21 cellular contexts compared by ENCODE assay signal in the genomic region with DNA sequence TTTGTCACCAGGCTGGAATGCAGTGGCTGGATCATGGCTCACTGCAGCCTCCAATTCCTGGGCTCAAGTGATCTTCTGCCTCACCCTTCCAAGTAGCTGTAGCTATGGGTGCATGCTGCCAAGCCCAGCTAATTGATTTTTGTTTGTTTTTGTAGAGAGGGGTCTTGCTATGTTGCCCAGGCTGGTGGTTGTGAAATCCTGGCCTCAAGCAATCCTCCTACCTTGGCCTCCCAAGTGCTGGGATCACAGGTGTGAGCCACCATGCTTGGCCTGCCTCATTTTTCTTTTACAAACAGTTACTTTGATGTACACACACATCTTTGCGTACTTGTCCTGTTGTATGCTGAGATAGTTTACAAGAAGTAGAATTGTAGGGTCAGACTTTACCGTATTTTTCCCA. TPM values are rescaled to one million over a fixed set of nuclear protein-coding genes. Genes with fewer than 3 reads are reported as not detected.
DNase-seq lines count a peak whose midpoint lies in the region; ATAC-seq and TF ChIP-seq lines count a peak whose summit lies in the region.
"Had no signal": no experiment of that assay in that cellular context is flagged by ENCODE, and none has a peak within 500 bp of the region (broad histone marks: within the 10 kb centered on the region; RNA-seq: fewer than 3 reads in every experiment).

No MANE protein-coding gene starts in this region.

- H3K4me3 Mint-ChIP-seq in activated T-cell treated with anti-CD3 and anti-CD28 coated beads, Interleukin-2, amount 50 U/mL, for 72 hours = no peak overlapping the region
- peak overlapping the region; percentile 19 for H3K4me3 Mint-ChIP-seq in activated T-helper 17 cell treated with anti-CD3 and anti-CD28 coated beads, Interleukin-2, amount 50 U/mL, for 72 hours
- no peak overlapping the region for H3K4me3 Mint-ChIP-seq in neural progenitor cell
- H3K4me3 Mint-ChIP-seq: immature natural killer cell had no signal

- intact Hi-C loops in gastrocnemius medialis (cut with DNase I; ENCODE audit: low total_unique reads) = no loop called here

- no peak for TF ChIP-seq POLR2A in gastrocnemius medialis (IDR thresholded peaks at IDR 0.05)

- no peaks in the 10 kb centered on the region for H3K27me3 ChIP-seq in gastrocnemius medialis
- no peaks in the 10 kb centered on the region for H3K27me3 ChIP-seq in neural progenitor cell
- H3K27me3 ChIP-seq: MG63, stomach, tibial artery had no signal

- H2AFZ ChIP-seq in neural progenitor cell (replicated peaks) = no peak overlapping the region

- H3K36me3 Mint-ChIP-seq in activated T-cell treated with anti-CD3 and anti-CD28 coated beads, Interleukin-2, amount 50 U/mL, for 72 hours (ENCODE audit: insufficient read depth in 2 of 2) = peaks cover 23 to 58% of the 10 kb centered on the region in 2 donors
- H3K36me3 Mint-ChIP-seq in activated T-helper 17 cell treated with anti-CD3 and anti-CD28 coated beads, Interleukin-2, amount 50 U/mL, for 72 hours (ENCODE audit: low read depth) = peaks cover 100% of the 10 kb centered on the region
- H3K36me3 Mint-ChIP-seq in neural progenitor cell = peaks cover 21% of the 10 kb centered on the region

- H3K9me3 Mint-ChIP-seq in activated T-cell treated with anti-CD3 and anti-CD28 coated beads, Interleukin-2, amount 50 U/mL, for 72 hours = no peaks in the 10 kb centered on the region
- no peaks in the 10 kb centered on the region for H3K9me3 Mint-ChIP-seq in activated T-helper 17 cell treated with anti-CD3 and anti-CD28 coated beads, Interleukin-2, amount 50 U/mL, for 72 hours
- H3K9me3 Mint-ChIP-seq in neural progenitor cell = no peaks in the 10 kb centered on the region
- H3K9me3 Mint-ChIP-seq: immature natural killer cell had no signal

- no peak for DNase-seq in activated T-cell treated with anti-CD3 and anti-CD28 coated beads, Interleukin-2, amount 50 U/mL, for 72 hours
- DNase-seq in activated T-cell treated with anti-CD3 and anti-CD28 coated beads, Interleukin-2, amount 50 U/mL, for 1 hour = no peak
- peak; percentile 17 for DNase-seq in ELR (ENCODE audit: low read depth)
- DNase-seq in gastrocnemius medialis = no peak
- no peak for DNase-seq in stimulated activated CD4-positive, alpha-beta T cell treated with anti-CD3 and anti-CD28 coated beads, Interleukin-12 subunit alpha, Interleukin-12 subunit beta, amount 100 ng/mL, for 4 hours
- no peak for DNase-seq in effector CD8-positive, alpha-beta T cell (lab: John Stamatoyannopoulos, UW)
- no peak for DNase-seq in neural progenitor cell (ENCODE audit: low spot score)
- DNase-seq: DMS53, GDM1, hypothalamus, immature natural killer cell, KBM-7, MG63, NCI-H1417, NCI-H2029 treated with DMSO at 0.1 percent for 48 hours, NCI-H226, stomach, T-helper 1 cell, tibial artery had no signal

- TF ChIP-seq CTCF in gastrocnemius medialis (IDR thresholded peaks at IDR 0.05 in 4 of 5, conservative IDR thresholded peaks at IDR 0.05 in 1 of 5) = no peak
- TF ChIP-seq CTCF in neural progenitor cell (IDR thresholded peaks at IDR 0.05) = no peak

- H3K36me3 ChIP-seq in gastrocnemius medialis (peaks cover 0 to 36% of the 10 kb centered on the region in 2 donors), neural progenitor cell (peaks cover 69% of the 10 kb centered on the region)

- in situ Hi-C loops in gastrocnemius medialis (cut with MboI; ENCODE audit: low sequenced_read_pairs in 4 of 4) = loop anchor here in 1 of 4 donors (25.0 kb wide), 1 partner anchor 1886 kb away; a partner anchor contains a TSS

- H3K9me3 ChIP-seq in gastrocnemius medialis (no peaks in the 10 kb centered on the region), neural progenitor cell (ENCODE audit: low read depth) (no peaks in the 10 kb centered on the region)
- H3K9me3 ChIP-seq: MG63, stomach, tibial artery had no signal

- H4K20me1 ChIP-seq in neural progenitor cell (ENCODE audit: low read depth) = peaks cover 31% of the 10 kb centered on the region

- no peak overlapping the region for H3K4me3 ChIP-seq in gastrocnemius medialis
- no peak overlapping the region for H3K4me3 ChIP-seq in neural progenitor cell
- H3K4me3 ChIP-seq: MG63, stomach, tibial artery had no signal

- H3F3A ChIP-seq in neural progenitor cell (ENCODE audit: low read depth) = peaks cover 6% of the 10 kb centered on the region

- H3K27ac ChIP-seq in gastrocnemius medialis = peak overlapping the region; percentile 92 to 98 (median 98)
- H3K27ac ChIP-seq in neural progenitor cell = no peak overlapping the region
- H3K27ac ChIP-seq: stomach, tibial artery had no signal

- peaks cover 63% of the 10 kb centered on the region for H3K79me2 ChIP-seq in neural progenitor cell (ENCODE audit: low read depth)

- no peak overlapping the region for H3K4me2 ChIP-seq in neural progenitor cell

- no peak for ATAC-seq in activated T-cell treated with anti-CD3 and anti-CD28 coated beads, Interleukin-2, amount 50 U/mL, for 72 hours (replicated peaks in 1 of 2)
- no peak for ATAC-seq in activated T-helper 17 cell treated with anti-CD3 and anti-CD28 coated beads, Interleukin-2, amount 50 U/mL, for 72 hours (replicated peaks)
- ATAC-seq in gastrocnemius medialis = no peak
- ATAC-seq: activated CD4-positive, CD25-positive, alpha-beta regulatory T cell treated with anti-CD3 and anti-CD28 coated beads, Interleukin-2, amount 50 U/mL, for 24 hours had no signal

- peaks cover 68 to 73% of the 10 kb centered on the region in 2 donors for H3K4me1 ChIP-seq in gastrocnemius medialis
- no peaks in the 10 kb centered on the region for H3K4me1 ChIP-seq in neural progenitor cell

- peak overlapping the region; percentile 82 for H3K27ac Mint-ChIP-seq in activated T-cell treated with anti-CD3 and anti-CD28 coated beads, Interleukin-2, amount 50 U/mL, for 72 hours
- H3K27ac Mint-ChIP-seq in activated T-helper 17 cell treated with anti-CD3 and anti-CD28 coated beads, Interleukin-2, amount 50 U/mL, for 72 hours = no peak overlapping the region
- H3K27ac Mint-ChIP-seq in neural progenitor cell = no peak overlapping the region

- peaks cover 55% of the 10 kb centered on the region for H3K4me1 Mint-ChIP-seq in activated T-cell treated with anti-CD3 and anti-CD28 coated beads, Interleukin-2, amount 50 U/mL, for 72 hours (ENCODE audit: low read depth)
- H3K4me1 Mint-ChIP-seq in activated T-helper 17 cell treated with anti-CD3 and anti-CD28 coated beads, Interleukin-2, amount 50 U/mL, for 72 hours = peaks cover 26% of the 10 kb centered on the region
- no peaks in the 10 kb centered on the region for H3K4me1 Mint-ChIP-seq in neural progenitor cell

- no peaks in the 10 kb centered on the region for H3K27me3 Mint-ChIP-seq in activated T-cell treated with anti-CD3 and anti-CD28 coated beads, Interleukin-2, amount 50 U/mL, for 72 hours (ENCODE audit: low read depth)
- no peaks in the 10 kb centered on the region for H3K27me3 Mint-ChIP-seq in activated T-helper 17 cell treated with anti-CD3 and anti-CD28 coated beads, Interleukin-2, amount 50 U/mL, for 72 hours
- no peaks in the 10 kb centered on the region for H3K27me3 Mint-ChIP-seq in neural progenitor cell (ENCODE audit: insufficient read depth, low read depth)

- H3K9ac ChIP-seq in neural progenitor cell = no peak overlapping the region

RNA-seq across cellular contexts. Expression of a gene that starts 13.1 kb away (rescaled TPM):
- total RNA-seq in activated T-cell treated with anti-CD3 and anti-CD28 coated beads, Interleukin-2, amount 50 U/mL, for 72 hours = 100 to 1,000 TPM in 1 of 2 donors, 10 to 100 TPM in 1; 84.4 to 123 TPM
- 100 to 1,000 TPM; 104 to 170 TPM for total RNA-seq in activated T-helper 17 cell treated with anti-CD3 and anti-CD28 coated beads, Interleukin-2, amount 50 U/mL, for 72 hours
- 10 to 100 TPM; 26.9 to 40.1 (median 36.7) TPM for total RNA-seq in gastrocnemius medialis
- 26.8 and 38.2 TPM in 2 replicates for total RNA-seq in neural progenitor cell (ENCODE audit: low replicate concordance)

RNA-seq across cellular contexts. Expression of a gene that starts 21.0 kb away (rescaled TPM):
- total RNA-seq in activated T-cell treated with anti-CD3 and anti-CD28 coated beads, Interleukin-2, amount 50 U/mL, for 72 hours = 100 to 1,000 TPM; 394 to 497 TPM
- 100 to 1,000 TPM; 406 to 520 TPM for total RNA-seq in activated T-helper 17 cell treated with anti-CD3 and anti-CD28 coated beads, Interleukin-2, amount 50 U/mL, for 72 hours
- total RNA-seq in gastrocnemius medialis (100 to 1,000 TPM; 251 to 386 (median 277) TPM), neural progenitor cell (ENCODE audit: low replicate concordance) (140 and 228 TPM in 2 replicates)
